8 cellular contexts compared by ENCODE assay signal in the genomic region with DNA sequence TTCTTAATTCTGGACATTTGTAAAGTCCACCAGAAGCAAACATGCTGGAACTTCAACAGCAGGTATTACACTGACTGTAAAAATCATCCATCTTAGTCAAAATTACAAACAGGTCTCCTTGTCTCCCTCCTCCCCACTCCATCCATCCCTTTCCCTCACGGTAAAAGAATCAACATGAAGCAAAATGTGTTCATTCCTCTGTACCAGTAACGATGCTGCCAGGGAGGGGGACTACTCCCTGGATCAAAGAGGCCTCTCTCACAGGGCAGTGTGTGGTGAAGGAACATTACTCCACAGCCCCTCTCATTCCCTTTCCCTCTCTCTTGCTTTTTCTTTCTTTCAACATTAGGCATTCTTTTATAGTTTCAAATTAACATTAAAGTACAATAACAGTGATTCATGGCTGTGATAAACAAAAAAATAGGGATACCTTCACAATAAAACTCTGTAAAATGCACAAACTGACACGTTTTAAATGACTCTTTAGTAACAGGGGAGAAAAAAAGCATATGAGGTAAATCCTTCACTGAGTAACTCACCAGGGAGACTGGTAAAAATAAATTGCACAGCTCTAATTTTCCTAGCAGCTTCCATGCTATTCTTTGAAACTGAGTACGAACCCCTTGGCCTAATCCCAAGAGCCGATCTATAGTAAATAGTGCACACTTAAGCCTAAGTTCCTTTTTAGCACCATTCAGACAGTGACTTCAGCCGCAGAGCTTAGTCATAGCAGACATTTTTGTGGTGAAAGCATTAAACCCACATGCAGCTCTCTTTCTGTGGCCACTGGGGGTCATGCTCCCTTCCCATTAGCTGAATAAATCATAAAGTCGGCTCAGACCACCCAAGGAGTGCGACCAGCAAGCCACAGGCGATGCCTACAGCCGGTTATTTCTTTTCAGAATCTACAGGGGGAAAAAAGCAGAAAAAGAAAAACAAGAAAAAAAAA.
A peak's percentile ranks its signal among the peaks of the same experiment; 100 is the strongest.
DNase-seq lines count a peak whose midpoint lies in the region; ATAC-seq, FAIRE-seq and TF ChIP-seq lines count a peak whose summit lies in the region.

No MANE protein-coding gene starts in this region.

- H3K4me1 Mint-ChIP-seq in natural killer cell treated with Interleukin-12 subunit alpha and Interleukin-12 subunit beta and Interleukin-15 and Interleukin-18, amount 100 ng/mL, for 72 hours (ENCODE audit: low read depth in 2 of 2): peaks cover 7 to 8% of the 10 kb centered on the region in 2 donors
- no peaks in the 10 kb centered on the region for H3K4me1 Mint-ChIP-seq in activated T-cell treated with anti-CD3 and anti-CD28 coated beads, Interleukin-2, amount 50 U/mL, for 24 hours (ENCODE audit: low read depth)

- H3K27ac Mint-ChIP-seq in natural killer cell treated with Interleukin-12 subunit alpha and Interleukin-12 subunit beta and Interleukin-15 and Interleukin-18, amount 100 ng/mL, for 72 hours: peak overlapping the region in 1 of 2 donors; percentile 25
- H3K27ac Mint-ChIP-seq in activated T-cell treated with anti-CD3 and anti-CD28 coated beads, Interleukin-2, amount 50 U/mL, for 24 hours: no peak overlapping the region

- CTCF ChIA-PET in AG04450 (lab: Charles Lee): interaction anchor here (0.7 kb wide), 1 partner anchor 283 kb away, joined by 4 read pairs; no protein-coding TSS in a partner anchor

- no peaks in the 10 kb centered on the region for H3K36me3 Mint-ChIP-seq in natural killer cell treated with Interleukin-12 subunit alpha and Interleukin-12 subunit beta and Interleukin-15 and Interleukin-18, amount 100 ng/mL, for 72 hours
- no peaks in the 10 kb centered on the region for H3K36me3 Mint-ChIP-seq in activated T-cell treated with anti-CD3 and anti-CD28 coated beads, Interleukin-2, amount 50 U/mL, for 24 hours (ENCODE audit: low read depth)

- ATAC-seq in GM18519 (IDR thresholded peaks at IDR 0.05; ENCODE audit: low FRiP score, unreplicated experiment): peak; percentile 100
- peak; percentile 98 for ATAC-seq in HG02852 (IDR thresholded peaks at IDR 0.05; ENCODE audit: unreplicated experiment)
- ATAC-seq in natural killer cell treated with Interleukin-12 subunit alpha and Interleukin-12 subunit beta and Interleukin-15 and Interleukin-18, amount 100 ng/mL, for 72 hours: peak; percentile 85 to 91

- no peak for FAIRE-seq in bronchial epithelial cell (lab: Jason Lieb, UNC)

- H3K4me3 ChIP-seq in AG04450 (ENCODE audit: low read depth, low read length): no peak overlapping the region
- no peak overlapping the region for H3K4me3 ChIP-seq in NB4 (ENCODE audit: low read depth, low read length)
- H3K4me3 ChIP-seq in bronchial epithelial cell (ENCODE audit: low read depth, low read length): no peak overlapping the region

- peaks cover 9% of the 10 kb centered on the region for H3K9me3 Mint-ChIP-seq in natural killer cell treated with Interleukin-12 subunit alpha and Interleukin-12 subunit beta and Interleukin-15 and Interleukin-18, amount 100 ng/mL, for 72 hours
- no peaks in the 10 kb centered on the region for H3K9me3 Mint-ChIP-seq in activated T-cell treated with anti-CD3 and anti-CD28 coated beads, Interleukin-2, amount 50 U/mL, for 24 hours

- H3K27ac ChIP-seq in AG04450 (ENCODE audit: low read depth, low read length): no peak overlapping the region

- no peak for TF ChIP-seq CTCF in AG04450 (IDR thresholded peaks at IDR 0.05; ENCODE audit: low read depth, low read length)
- TF ChIP-seq CTCF in NB4 (IDR thresholded peaks at IDR 0.05; ENCODE audit: low read depth, low read length): peak; percentile 15
- TF ChIP-seq CTCF in bronchial epithelial cell (IDR thresholded peaks at IDR 0.05; ENCODE audit: insufficient read depth, low read length, severe bottlenecking): peak; percentile 20

- no peaks in the 10 kb centered on the region for H3K36me3 ChIP-seq in bronchial epithelial cell (ENCODE audit: control insufficient read depth, insufficient read depth, low read length)

- TF ChIP-seq POLR2A in NB4 (IDR thresholded peaks at IDR 0.05; ENCODE audit: extremely low read depth, insufficient read length): no peak

- POLR2A ChIA-PET in AG04450 (lab: Yijun Ruan, JAX): no interaction called here

- H3K27me3 Mint-ChIP-seq in natural killer cell treated with Interleukin-12 subunit alpha and Interleukin-12 subunit beta and Interleukin-15 and Interleukin-18, amount 100 ng/mL, for 72 hours: peaks cover 17 to 20% of the 10 kb centered on the region in 2 donors
- peaks cover 24% of the 10 kb centered on the region for H3K27me3 Mint-ChIP-seq in activated T-cell treated with anti-CD3 and anti-CD28 coated beads, Interleukin-2, amount 50 U/mL, for 24 hours

- peak overlapping the region; percentile 11 for H3K4me3 Mint-ChIP-seq in natural killer cell treated with Interleukin-12 subunit alpha and Interleukin-12 subunit beta and Interleukin-15 and Interleukin-18, amount 100 ng/mL, for 72 hours
- H3K4me3 Mint-ChIP-seq in activated T-cell treated with anti-CD3 and anti-CD28 coated beads, Interleukin-2, amount 50 U/mL, for 24 hours: no peak overlapping the region

- DNase-seq in AG04450 (ENCODE audit: low read depth, low spot score) (peak; percentile 32), NB4 (ENCODE audit: low read depth) (peak; percentile 74), bronchial epithelial cell (ENCODE audit: low read depth) (peak; percentile 89)
- DNase-seq in natural killer cell treated with Interleukin-12 subunit alpha and Interleukin-12 subunit beta and Interleukin-15 and Interleukin-18, amount 100 ng/mL, for 72 hours (ENCODE audit: low spot score): peak; percentile 65
- DNase-seq in activated naive CD4-positive, alpha-beta T cell treated with anti-CD3 and anti-CD28 coated beads, Interleukin-2, amount 50 U/mL, for 16 hours: no peak
- no peak for DNase-seq in activated T-cell treated with anti-CD3 and anti-CD28 coated beads, Interleukin-2, amount 50 U/mL, for 24 hours

- no peaks in the 10 kb centered on the region for H3K9me3 ChIP-seq in AG04450 (ENCODE audit: control insufficient read depth, insufficient read depth, low read length)

- H3K27me3 ChIP-seq in AG04450 (ENCODE audit: control insufficient read depth, insufficient read depth, low read length): peaks cover 20% of the 10 kb centered on the region
- no peaks in the 10 kb centered on the region for H3K27me3 ChIP-seq in bronchial epithelial cell (ENCODE audit: control insufficient read depth, insufficient read depth, low read length)

Comparison
In these comparisons a context has a peak if more than half of its experiments do, and no peak if none do; other contexts are left out.
1. DNase-seq: peak in AG04450 (single experiment), NB4 (single experiment), bronchial epithelial cell (single experiment) and natural killer cell treated with Interleukin-12 subunit alpha and Interleukin-12 subunit beta and Interleukin-15 and Interleukin-18, amount 100 ng/mL, for 72 hours (single experiment); none in activated naive CD4-positive, alpha-beta T cell treated with anti-CD3 and anti-CD28 coated beads, Interleukin-2, amount 50 U/mL, for 16 hours (single experiment) and activated T-cell treated with anti-CD3 and anti-CD28 coated beads, Interleukin-2, amount 50 U/mL, for 24 hours (single experiment).
2. Peak in every context shown above with its lines, with median percentiles within 50 percentile points of each other: ATAC-seq.